Comparison of ENCODE assay signal across 23 cellular contexts in the genomic region with DNA sequence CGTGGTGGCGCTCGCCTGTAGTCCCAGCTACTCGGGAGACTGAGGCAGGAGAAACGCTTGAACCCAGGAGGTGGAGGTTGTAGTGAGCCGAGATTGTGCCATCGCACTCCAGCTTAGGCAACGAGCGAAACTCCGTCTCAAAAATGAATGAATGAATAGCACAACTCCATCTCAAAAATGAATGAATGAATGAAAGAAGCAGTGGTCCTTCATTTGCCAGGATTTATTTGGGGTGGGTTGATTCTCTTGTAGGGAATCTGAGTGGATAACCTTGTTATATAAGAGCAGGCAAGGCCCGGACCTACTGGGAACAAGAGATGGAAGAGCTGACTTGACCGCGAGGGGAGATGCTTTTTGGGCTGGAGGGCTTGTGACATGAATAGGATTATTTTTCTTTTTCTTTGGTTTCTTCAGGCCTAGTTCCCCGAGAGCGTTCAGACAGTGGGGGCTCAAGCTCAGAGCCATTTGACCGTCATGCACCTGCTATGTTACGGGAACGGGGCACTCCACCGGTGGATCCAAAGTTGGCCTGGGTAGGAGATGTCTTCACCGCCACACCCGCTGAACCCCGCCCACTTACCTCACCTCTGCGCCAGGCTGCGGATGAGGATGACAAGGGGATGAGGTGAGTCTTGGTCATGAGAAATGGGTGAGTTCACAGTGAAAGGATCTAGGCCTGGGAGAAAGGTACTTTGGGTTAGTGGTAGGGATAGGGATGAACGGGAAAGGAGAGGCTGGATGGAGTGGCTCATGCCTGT. TPM values are rescaled to one million over a fixed set of nuclear protein-coding genes. Genes with fewer than 3 reads are reported as not detected.
A peak's percentile ranks its signal among the peaks of the same experiment; 100 is the strongest.
DNase-seq lines count a peak whose midpoint lies in the region; ATAC-seq, FAIRE-seq and TF ChIP-seq lines count a peak whose summit lies in the region.
"Had no signal": no experiment of that assay in that cellular context is flagged by ENCODE, and none has a peak within 500 bp of the region (broad histone marks: within the 10 kb centered on the region; RNA-seq: fewer than 3 reads in every experiment).

No MANE protein-coding gene starts in this region.

- no peak overlapping the region for H2BK120ac ChIP-seq in mesenchymal stem cell (ENCODE audit: low read depth, low read length)

- no peak for FAIRE-seq in astrocyte (lab: Jason Lieb, UNC)
- FAIRE-seq: D721Med, endothelial cell of umbilical vein had no signal

- CTCF ChIA-PET in Calu3 (lab: Charles Lee), result no interaction called here

- no peak for TF ChIP-seq CTCF in 22Rv1 (IDR thresholded peaks at IDR 0.05)
- TF ChIP-seq CTCF in Calu3 (IDR thresholded peaks at IDR 0.05; ENCODE audit: unreplicated experiment), result no peak
- no peak for TF ChIP-seq CTCF in astrocyte (IDR thresholded peaks at IDR 0.05; ENCODE audit: insufficient read depth, low read depth, low read length)
- no peak for TF ChIP-seq CTCF in omental fat pad (IDR thresholded peaks at IDR 0.05)

- ATAC-seq in omental fat pad (ENCODE audit: low FRiP score), result no peak
- ATAC-seq: Right ventricle myocardium inferior, sciatic nerve had no signal

- no peak overlapping the region for H4K8ac ChIP-seq in mesenchymal stem cell (ENCODE audit: low read length)

- H2BK5ac ChIP-seq in mesenchymal stem cell (ENCODE audit: low read depth, low read length, poor library complexity, severe bottlenecking), result no peak overlapping the region

- H3K9me3 ChIP-seq in astrocyte (ENCODE audit: insufficient read depth, low read depth, low read length), result no peaks in the 10 kb centered on the region
- H3K9me3 ChIP-seq in mesenchymal stem cell (ENCODE audit: control insufficient read depth, low read length), result no peaks in the 10 kb centered on the region
- H3K9me3 ChIP-seq: testis had no signal

- no peak overlapping the region for H3K4me3 Mint-ChIP-seq in Calu3 (ENCODE audit: low read depth, unreplicated experiment)
- peak overlapping the region; percentile 16 for H3K4me3 Mint-ChIP-seq in astrocyte (ENCODE audit: unreplicated experiment)
- H3K4me3 Mint-ChIP-seq: activated naive CD8-positive, alpha-beta T cell treated with anti-CD3 and anti-CD28 coated beads, Interleukin-2, amount 10 ng/mL, durations not matched to agents 7 days and 5 days; activated T-helper 1 cell treated with anti-CD3 and anti-CD28 coated beads, Interleukin-12 subunit alpha, Interleukin-12 subunit beta, Interleukin-2, Interleukin-4 antibody, amounts not matched to agents 30 ng/mL and 10 ng/mL and 1 ng/mL, durations not matched to agents 14 hours and 24 hours and 36 hours had no signal

- H3K4me1 Mint-ChIP-seq in Calu3 (ENCODE audit: low read depth, unreplicated experiment) (peaks cover 8% of the 10 kb centered on the region), astrocyte (ENCODE audit: low read depth, unreplicated experiment) (no peaks in the 10 kb centered on the region)

- H3K27ac ChIP-seq in 22Rv1 (0 out of 2 replicates have a peak overlapping the region, but pooled peaks have one; percentile 2), astrocyte (ENCODE audit: low read depth, low read length) (no peak overlapping the region), mesenchymal stem cell (ENCODE audit: low read length, poor library complexity, severe bottlenecking) (no peak overlapping the region)
- H3K27ac ChIP-seq: C4-2B, testis had no signal

- no peak overlapping the region for H2AK5ac ChIP-seq in mesenchymal stem cell (ENCODE audit: low read length, severe bottlenecking)

- no peak overlapping the region for H3K23ac ChIP-seq in mesenchymal stem cell (ENCODE audit: low read length in 2 of 2)

- peaks cover 20% of the 10 kb centered on the region for H3K79me1 ChIP-seq in mesenchymal stem cell (replicated peaks; ENCODE audit: low read length, poor library complexity, severe bottlenecking)

- no TSS peak for BruUV-seq in Calu3 (replicated peaks; lab: Mats Ljungman, UMichigan)

- peaks cover 72% of the 10 kb centered on the region for H3K79me2 ChIP-seq in astrocyte (ENCODE audit: insufficient read depth, low read length)

- H2BK12ac ChIP-seq in mesenchymal stem cell (ENCODE audit: low read length in 2 of 2), result no peak overlapping the region

- intact Hi-C loops in Calu3 (cut with micrococcal nuclease; ENCODE audit: unreplicated experiment), result no loop called here

- 98% methylated on average over 25 of the region's 25 CpGs for WGBS in mesenchymal stem cell

- no peak overlapping the region for H4K91ac ChIP-seq in mesenchymal stem cell (ENCODE audit: low read length)

- H3K9ac ChIP-seq in astrocyte (ENCODE audit: low read length), result no peak overlapping the region
- peak overlapping the region; percentile 41 for H3K9ac ChIP-seq in mesenchymal stem cell (ENCODE audit: low read length)

- DNase-seq in Calu3, result no peak
- no peak for DNase-seq in astrocyte (ENCODE audit: low read depth)
- DNase-seq in mesenchymal stem cell, result no peak
- DNase-seq in kidney glomerular epithelial cell (lab: John Stamatoyannopoulos, UW), result no peak
- no peak for DNase-seq in effector CD4-positive, alpha-beta T cell
- DNase-seq in omental fat pad (ENCODE audit: low spot score), result no peak
- DNase-seq: activated CD4-positive, alpha-beta T cell treated with anti-CD3 and anti-CD28 coated beads, Interleukin-2, amount 50 U/mL, for 1 hour; activated naive CD8-positive, alpha-beta T cell treated with anti-CD3 and anti-CD28 coated beads, Interleukin-2, amount 10 ng/mL, durations not matched to agents 7 days and 5 days; islet precursor cell; NCI-H446; stimulated activated CD4-positive, alpha-beta T cell treated with anti-CD3 and anti-CD28 coated beads, Interleukin-12 subunit alpha, Interleukin-12 subunit beta, amount 100 ng/mL, for 4 hours; stimulated activated CD4-positive, alpha-beta T cell treated with anti-CD3 and anti-CD28 coated beads, Interleukin-4, amount 100 ng/mL, for 4 hours; stimulated activated naive CD4-positive, alpha-beta T cell treated with Interleukin-2 at 50 U/mL for 16 hours; testis had no signal

- H3K4me1 ChIP-seq in astrocyte (ENCODE audit: insufficient read depth, low read length), result no peaks in the 10 kb centered on the region
- no peaks in the 10 kb centered on the region for H3K4me1 ChIP-seq in mesenchymal stem cell (ENCODE audit: control insufficient read depth, insufficient read depth, low read depth, low read length)

- H2AFZ ChIP-seq in astrocyte (ENCODE audit: low read depth, low read length) (no peak overlapping the region), mesenchymal stem cell (ENCODE audit: low read depth, low read length) (no peak overlapping the region)

- H3K4me2 ChIP-seq in astrocyte (ENCODE audit: low read length) (no peak overlapping the region), mesenchymal stem cell (ENCODE audit: low read length, poor library complexity, severe bottlenecking) (no peak overlapping the region)

- H2BK15ac ChIP-seq in mesenchymal stem cell (ENCODE audit: low read depth, poor library complexity, severe bottlenecking), result no peak overlapping the region

- no peaks in the 10 kb centered on the region for H3K9me3 Mint-ChIP-seq in Calu3 (ENCODE audit: low read depth, unreplicated experiment)
- H3K9me3 Mint-ChIP-seq in astrocyte (ENCODE audit: unreplicated experiment), result no peaks in the 10 kb centered on the region
- H3K9me3 Mint-ChIP-seq: activated naive CD8-positive, alpha-beta T cell treated with anti-CD3 and anti-CD28 coated beads, Interleukin-2, amount 10 ng/mL, durations not matched to agents 7 days and 5 days; activated T-helper 1 cell treated with anti-CD3 and anti-CD28 coated beads, Interleukin-12 subunit alpha, Interleukin-12 subunit beta, Interleukin-2, Interleukin-4 antibody, amounts not matched to agents 30 ng/mL and 10 ng/mL and 1 ng/mL, durations not matched to agents 14 hours and 24 hours and 36 hours had no signal

- H3K4me3 ChIP-seq in astrocyte (ENCODE audit: insufficient read depth, low read depth, low read length) (no peak overlapping the region), mesenchymal stem cell (ENCODE audit: insufficient read depth in 1 of 2, low read depth in 1 of 2, low read length in 2 of 2) (no peak overlapping the region)
- H3K4me3 ChIP-seq: testis had no signal

- no peaks in the 10 kb centered on the region for H3K27me3 Mint-ChIP-seq in Calu3 (ENCODE audit: unreplicated experiment)
- no peaks in the 10 kb centered on the region for H3K27me3 Mint-ChIP-seq in astrocyte (ENCODE audit: low read depth, unreplicated experiment)
- H3K27me3 Mint-ChIP-seq: activated naive CD8-positive, alpha-beta T cell treated with anti-CD3 and anti-CD28 coated beads, Interleukin-2, amount 10 ng/mL, durations not matched to agents 7 days and 5 days had no signal

- H4K20me1 ChIP-seq in astrocyte (ENCODE audit: insufficient read depth, low read length), result peaks cover 96% of the 10 kb centered on the region

- H3K36me3 ChIP-seq in astrocyte (ENCODE audit: insufficient read depth, low read length) (peaks cover 62% of the 10 kb centered on the region), mesenchymal stem cell (ENCODE audit: control insufficient read depth in 1 of 2, insufficient read depth in 2 of 2, low read depth in 1 of 2, low read length in 2 of 2) (peaks cover 96 to 100% of the 10 kb centered on the region in 2 experiments)

- no peak overlapping the region for H3K14ac ChIP-seq in mesenchymal stem cell (ENCODE audit: low read length in 2 of 2)

- H3K18ac ChIP-seq in mesenchymal stem cell (ENCODE audit: low read depth in 1 of 2, low read length in 2 of 2), result no peak overlapping the region

- H3K4ac ChIP-seq in mesenchymal stem cell (ENCODE audit: low read depth in 1 of 2, low read length in 2 of 2), result no peak overlapping the region

- H3K36me3 Mint-ChIP-seq in Calu3 (ENCODE audit: insufficient read depth, unreplicated experiment) (peaks cover 100% of the 10 kb centered on the region), astrocyte (ENCODE audit: low read depth, unreplicated experiment) (peaks cover 36% of the 10 kb centered on the region)

- H3K27ac Mint-ChIP-seq in Calu3 (ENCODE audit: unreplicated experiment) (peak overlapping the region; percentile 23), astrocyte (ENCODE audit: unreplicated experiment) (peak overlapping the region; percentile 66)
- H3K27ac Mint-ChIP-seq: activated naive CD8-positive, alpha-beta T cell treated with anti-CD3 and anti-CD28 coated beads, Interleukin-2, amount 10 ng/mL, durations not matched to agents 7 days and 5 days had no signal

- H3K27me3 ChIP-seq in astrocyte (ENCODE audit: insufficient read depth, low read length) (no peaks in the 10 kb centered on the region), mesenchymal stem cell (ENCODE audit: control insufficient read depth in 1 of 2, insufficient read depth in 1 of 2, low read length in 2 of 2) (no peaks in the 10 kb centered on the region)
- H3K27me3 ChIP-seq: testis had no signal

RNA-seq across cellular contexts. Expression of gene PRRC2A, which starts 9.8 kb away (rescaled TPM):
- total RNA-seq in Calu3 (2022) (473 and 509 TPM in 2 replicates), astrocyte (180 and 188 TPM in 2 replicates), omental fat pad (100 to 1,000 TPM in 1 of 4 donors, 10 to 100 TPM in 3; 44.8 to 111 (median 65.4) TPM)
- 85.3 TPM for polyA plus RNA-seq in mesenchymal stem cell (2013, experiment 1 of 2)
- 79.7 TPM for polyA plus RNA-seq in mesenchymal stem cell (2013, experiment 2 of 2)

RNA-seq across cellular contexts. Expression of gene AIF1, which starts 15.3 kb away (rescaled TPM):
- not detected in 2 replicates for total RNA-seq in Calu3 (2022)
- total RNA-seq in astrocyte, result not detected in 2 replicates
- not detected for polyA plus RNA-seq in mesenchymal stem cell (2013, experiment 1 of 2)
- not detected for polyA plus RNA-seq in mesenchymal stem cell (2013, experiment 2 of 2)
- 10 to 100 TPM; 57.3 to 95.1 (median 81.8) TPM for total RNA-seq in omental fat pad
- total RNA-seq: endothelial cell of umbilical vein, glomerular endothelial cell had no signal
- polyA plus RNA-seq: endothelial cell of umbilical vein, neural cell had no signal

RNA-seq across cellular contexts. Expression of gene BAG6, which starts 22.1 kb away (rescaled TPM):
- total RNA-seq in Calu3 (2022), result 617 and 663 TPM in 2 replicates
- 233 and 247 TPM in 2 replicates for total RNA-seq in astrocyte
- polyA plus RNA-seq in mesenchymal stem cell (2013, experiment 1 of 2), result 152 TPM
- polyA plus RNA-seq in mesenchymal stem cell (2013, experiment 2 of 2), result 150 TPM
- 100 to 1,000 TPM; 137 to 231 (median 157) TPM for total RNA-seq in omental fat pad

RNA-seq across cellular contexts. Expression of gene APOM, which starts 25.3 kb away (rescaled TPM):
- total RNA-seq in Calu3 (2022) (2.6 and 3.6 TPM in 2 replicates), astrocyte (0.89 and 1.2 TPM in 2 replicates), omental fat pad (1 to 10 TPM; 2.4 to 5.0 (median 3.6) TPM)
- 2.3 TPM for polyA plus RNA-seq in mesenchymal stem cell (2013, experiment 1 of 2)
- polyA plus RNA-seq in mesenchymal stem cell (2013, experiment 2 of 2), result 2.2 TPM
- total RNA-seq: endothelial cell of umbilical vein, glomerular endothelial cell had no signal

RNA-seq across cellular contexts. Expression of gene C6orf47, which starts 30.2 kb away (rescaled TPM):
- total RNA-seq in Calu3 (2022) (40.3 and 42.9 TPM in 2 replicates), astrocyte (14.7 and 15.5 TPM in 2 replicates), omental fat pad (10 to 100 TPM; 16.8 to 24.7 (median 21.2) TPM)
- polyA plus RNA-seq in mesenchymal stem cell (2013, experiment 1 of 2), result 11.3 TPM
- polyA plus RNA-seq in mesenchymal stem cell (2013, experiment 2 of 2), result 11.4 TPM

Comparison
In these comparisons a context has a peak if more than half of its experiments do, and no peak if none do; other contexts are left out.
1. RNA of gene AIF1, which starts 15.3 kb away (total RNA-seq): 57.3 to 95.1 TPM in omental fat pad; not detected in Calu3 and not detected in astrocyte; every median in the first group is over 10 times any median in the second.